Comparison of ENCODE assay signal across 16 cellular contexts in genomic region chr5:111719773-111720172, GRCh38. TPM values are rescaled to one million over a fixed set of nuclear protein-coding genes. Genes with fewer than 3 reads are reported as not detected.
DNase-seq lines count a peak whose midpoint lies in the region; ATAC-seq and TF ChIP-seq lines count a peak whose summit lies in the region.
"Had no signal": no experiment of that assay in that cellular context is flagged by ENCODE, and none has a peak within 500 bp of the region (broad histone marks: within the 10 kb centered on the region; RNA-seq: fewer than 3 reads in every experiment).

No MANE protein-coding gene starts in this region.

- H3K9me3 Mint-ChIP-seq in glutamatergic neuron (ENCODE audit: unreplicated experiment) (peaks cover 28% of the 10 kb centered on the region), type B pancreatic cell (peaks cover 14% of the 10 kb centered on the region)

- no peaks in the 10 kb centered on the region for H3K27me3 ChIP-seq in HUES48 (ENCODE audit: control insufficient read depth, insufficient read depth, low read length)
- no peaks in the 10 kb centered on the region for H3K27me3 ChIP-seq in hepatocyte

- no peak for ATAC-seq in GM19467 (IDR thresholded peaks at IDR 0.05; ENCODE audit: unreplicated experiment)

- H3K9me3 ChIP-seq in HUES48 (ENCODE audit: control insufficient read depth, insufficient read depth, low read length) = peaks cover 1% of the 10 kb centered on the region; the same call in 1 of the 2 replicates
- H3K9me3 ChIP-seq in hepatocyte (ENCODE audit: low read depth) = no peaks in the 10 kb centered on the region
- H3K9me3 ChIP-seq: HAP-1 had no signal

- no peak overlapping the region for H2AFZ ChIP-seq in hepatocyte

- H3K27me3 Mint-ChIP-seq in glutamatergic neuron (ENCODE audit: unreplicated experiment) (peaks cover 5% of the 10 kb centered on the region), type B pancreatic cell (no peaks in the 10 kb centered on the region)

- H3K27ac Mint-ChIP-seq in glutamatergic neuron (ENCODE audit: unreplicated experiment) = peak overlapping the region; percentile 75
- H3K27ac Mint-ChIP-seq in type B pancreatic cell = no peak overlapping the region

- H3K27ac ChIP-seq in HUES48 (ENCODE audit: low read depth, low read length) (peak overlapping the region; percentile 57), hepatocyte (no peak overlapping the region)

- DNase-seq in D341Med (ENCODE audit: low spot score) (peak; percentile 61), NCI-H69 (lab: John Stamatoyannopoulos, UW) (peak; percentile 15), glutamatergic neuron (no peak), hepatocyte (ENCODE audit: low spot score) (no peak), type B pancreatic cell (ENCODE audit: extremely low spot score, unreplicated experiment) (no peak), NCI-H1092 treated with DMSO at 0.1 percent for 48 hours (lab: John Stamatoyannopoulos, UW) (no peak)
- DNase-seq: NCI-H1105 treated with DMSO at 0.1 percent for 48 hours, NCI-H2029, NCI-H526, OCI-M1, RPMI8226, SIG-M5, SW 1271 had no signal

- H3K4me3 Mint-ChIP-seq in glutamatergic neuron (ENCODE audit: unreplicated experiment) (no peak overlapping the region), type B pancreatic cell (no peak overlapping the region)

- H3K36me3 Mint-ChIP-seq in glutamatergic neuron (ENCODE audit: unreplicated experiment) (peaks cover 41% of the 10 kb centered on the region), type B pancreatic cell (peaks cover 14% of the 10 kb centered on the region)

- H3K9ac ChIP-seq in HUES48 (ENCODE audit: low read depth, low read length) = no peak overlapping the region

- H3K4me1 Mint-ChIP-seq in glutamatergic neuron (ENCODE audit: low read depth, unreplicated experiment) (peaks cover 28% of the 10 kb centered on the region), type B pancreatic cell (ENCODE audit: unreplicated experiment) (no peaks in the 10 kb centered on the region)

- H3K4me3 ChIP-seq in HUES48 (ENCODE audit: low read depth, low read length) (no peak overlapping the region), hepatocyte (no peak overlapping the region)
- H3K4me3 ChIP-seq: HAP-1 had no signal

- H4K20me1 ChIP-seq in hepatocyte (ENCODE audit: insufficient read depth, poor library complexity, severe bottlenecking) = no peaks in the 10 kb centered on the region

- H3K4me1 ChIP-seq in HUES48 (ENCODE audit: control insufficient read depth, insufficient read depth, low read length) (peaks cover 25% of the 10 kb centered on the region), hepatocyte (ENCODE audit: insufficient read depth) (no peaks in the 10 kb centered on the region)
- H3K4me1 ChIP-seq: HAP-1 had no signal

- no peaks in the 10 kb centered on the region for H3K9me2 ChIP-seq in hepatocyte (replicated peaks; ENCODE audit: insufficient read depth)

- H3K79me2 ChIP-seq in hepatocyte = no peaks in the 10 kb centered on the region

- H3K4me2 ChIP-seq in hepatocyte = no peak overlapping the region

- no peak for TF ChIP-seq CTCF in glutamatergic neuron (IDR thresholded peaks at IDR 0.05; ENCODE audit: partially characterized antibody, unreplicated experiment)
- TF ChIP-seq CTCF in hepatocyte (IDR thresholded peaks at IDR 0.05; ENCODE audit: poor library complexity) = no peak
- TF ChIP-seq CTCF in type B pancreatic cell (conservative IDR thresholded peaks at IDR 0.05) = no peak

- H3K36me3 ChIP-seq in HUES48 (ENCODE audit: control insufficient read depth, insufficient read depth, low read length) = no peaks in the 10 kb centered on the region
- H3K36me3 ChIP-seq in hepatocyte (replicated peaks; ENCODE audit: insufficient read depth, low read depth) = no peaks in the 10 kb centered on the region
- H3K36me3 ChIP-seq: HAP-1 had no signal

RNA-seq across cellular contexts. Expression of gene NREP, which starts 37.2 kb away (rescaled TPM):
- 904 TPM for total RNA-seq in glutamatergic neuron (ENCODE audit: unreplicated experiment)
- total RNA-seq in hepatocyte = 263 and 294 TPM in 2 replicates
- 148 and 177 TPM in 2 replicates for polyA plus RNA-seq in hepatocyte
- 139 and 462 TPM in 2 replicates for total RNA-seq in type B pancreatic cell (ENCODE audit: low replicate concordance)

Comparison
In these comparisons a context has a peak if more than half of its experiments do, and no peak if none do; other contexts are left out.
1. DNase-seq: peak in D341Med (single experiment) and NCI-H69 (single experiment); none in glutamatergic neuron (single experiment), hepatocyte (single experiment), type B pancreatic cell (single experiment) and NCI-H1092 treated with DMSO at 0.1 percent for 48 hours (single experiment).